ENCODE assay signal across 8 cellular contexts in genomic region chr6:83853968-83854501, GRCh38. TPM values are rescaled to one million over a fixed set of nuclear protein-coding genes. Genes with fewer than 3 reads are reported as not detected.
DNase-seq lines count a peak whose midpoint lies in the region; ATAC-seq and TF ChIP-seq lines count a peak whose summit lies in the region.

No MANE protein-coding gene starts in this region.

- H3K4me1 Mint-ChIP-seq in activated T-helper 17 cell treated with anti-CD3 and anti-CD28 coated beads, Interleukin-2, amount 50 U/mL, for 72 hours = peaks cover 4% of the 10 kb centered on the region
- H3K4me1 Mint-ChIP-seq in immature natural killer cell = peaks cover 8% of the 10 kb centered on the region in 2 donors

- peak; percentile 73 for DNase-seq in H7
- DNase-seq in lower lobe of right lung = no peak
- DNase-seq in immature natural killer cell = no peak
- DNase-seq in activated gamma-delta T cell (lab: John Stamatoyannopoulos, UW) = no peak

- H3K27ac Mint-ChIP-seq in activated T-helper 17 cell treated with anti-CD3 and anti-CD28 coated beads, Interleukin-2, amount 50 U/mL, for 72 hours = no peak overlapping the region
- no peak overlapping the region for H3K27ac Mint-ChIP-seq in immature natural killer cell

- H3K4me3 ChIP-seq in ACC112 (ENCODE audit: low read depth, low read length) = peak overlapping the region; percentile 72
- peak overlapping the region; percentile 70 for H3K4me3 ChIP-seq in H7 (ENCODE audit: insufficient read depth, low read depth, low read length)
- peak overlapping the region; percentile 50 for H3K4me3 ChIP-seq in lower lobe of right lung

- no peaks in the 10 kb centered on the region for H3K36me3 Mint-ChIP-seq in activated T-helper 17 cell treated with anti-CD3 and anti-CD28 coated beads, Interleukin-2, amount 50 U/mL, for 72 hours (ENCODE audit: low read depth)
- no peaks in the 10 kb centered on the region for H3K36me3 Mint-ChIP-seq in immature natural killer cell

- H3K27me3 ChIP-seq in ACC112 (ENCODE audit: insufficient read depth, low read length) = peaks cover 90% of the 10 kb centered on the region
- H3K27me3 ChIP-seq in H7 (ENCODE audit: control insufficient read depth, insufficient read depth, low read length) = peaks cover 35% of the 10 kb centered on the region
- H3K27me3 ChIP-seq in lower lobe of right lung (ENCODE audit: low read depth) = peaks cover 45% of the 10 kb centered on the region

- H3K79me2 ChIP-seq in ACC112 (ENCODE audit: control insufficient read depth, insufficient read depth, low read length, unreplicated experiment) = no peaks in the 10 kb centered on the region

- peak overlapping the region; percentile 70 for H3K4me3 Mint-ChIP-seq in activated T-helper 17 cell treated with anti-CD3 and anti-CD28 coated beads, Interleukin-2, amount 50 U/mL, for 72 hours
- H3K4me3 Mint-ChIP-seq in immature natural killer cell = peak overlapping the region in 2 of 5 donors; percentile 4 to 6

- H3K9me3 ChIP-seq in lower lobe of right lung = no peaks in the 10 kb centered on the region

- H3K9me3 Mint-ChIP-seq in activated T-helper 17 cell treated with anti-CD3 and anti-CD28 coated beads, Interleukin-2, amount 50 U/mL, for 72 hours = no peaks in the 10 kb centered on the region
- H3K9me3 Mint-ChIP-seq in immature natural killer cell = peaks cover 0 to 3% (median 0%) of the 10 kb centered on the region in 6 donors

- peaks cover 4% of the 10 kb centered on the region for H3K4me1 ChIP-seq in ACC112 (ENCODE audit: control insufficient read depth, insufficient read depth, low read length, unreplicated experiment)
- peaks cover 19% of the 10 kb centered on the region for H3K4me1 ChIP-seq in lower lobe of right lung

- ATAC-seq in activated T-helper 17 cell treated with anti-CD3 and anti-CD28 coated beads, Interleukin-2, amount 50 U/mL, for 72 hours (replicated peaks) = no peak
- peak; percentile 21 to 48 for ATAC-seq in lower lobe of right lung
- ATAC-seq in HG03108 (IDR thresholded peaks at IDR 0.05; ENCODE audit: unreplicated experiment) = no peak
- ATAC-seq in HG02973 (IDR thresholded peaks at IDR 0.05; ENCODE audit: unreplicated experiment) = no peak

- H3K36me3 ChIP-seq in ACC112 (ENCODE audit: insufficient read depth, low read length) = no peaks in the 10 kb centered on the region
- H3K36me3 ChIP-seq in H7 (replicated peaks; ENCODE audit: control insufficient read depth, insufficient read depth, low read length) = no peaks in the 10 kb centered on the region
- no peaks in the 10 kb centered on the region for H3K36me3 ChIP-seq in lower lobe of right lung

- peak overlapping the region; percentile 36 for H2AFZ ChIP-seq in ACC112 (ENCODE audit: low read length, unreplicated experiment)

- H3K27me3 Mint-ChIP-seq in activated T-helper 17 cell treated with anti-CD3 and anti-CD28 coated beads, Interleukin-2, amount 50 U/mL, for 72 hours = peaks cover 58% of the 10 kb centered on the region
- peaks cover 17 to 24% (median 19%) of the 10 kb centered on the region in 3 donors for H3K27me3 Mint-ChIP-seq in immature natural killer cell (ENCODE audit: low read depth in 3 of 3)

- H3K27ac ChIP-seq in ACC112 (ENCODE audit: low read depth, low read length) (no peak overlapping the region), lower lobe of right lung (no peak overlapping the region)

- no peak for TF ChIP-seq CTCF in lower lobe of right lung (IDR thresholded peaks at IDR 0.05)

- intact Hi-C loops in lower lobe of right lung (cut with DNase I) = no loop called here

RNA-seq across cellular contexts. Expression of gene RIPPLY2, which starts 0.9 kb away (rescaled TPM):
- total RNA-seq in H7 (2014; rRNA removed; shearing (Covaris generic)) = 0.33 and 0.90 TPM in 2 replicates
- total RNA-seq in activated T-helper 17 cell treated with anti-CD3 and anti-CD28 coated beads, Interleukin-2, amount 50 U/mL, for 72 hours = not detected
- not detected for total RNA-seq in lower lobe of right lung
- not detected for polyA plus RNA-seq in immature natural killer cell

RNA-seq across cellular contexts. Expression of gene CYB5R4, which starts 5.5 kb away (rescaled TPM):
- total RNA-seq in H7 (2014; rRNA removed; shearing (Covaris generic)) = 12.2 and 12.7 TPM in 2 replicates
- total RNA-seq in activated T-helper 17 cell treated with anti-CD3 and anti-CD28 coated beads, Interleukin-2, amount 50 U/mL, for 72 hours = 10 to 100 TPM; 35.6 to 48.6 TPM
- 35.4 TPM for total RNA-seq in lower lobe of right lung
- polyA plus RNA-seq in immature natural killer cell = 10 to 100 TPM; 28.5 to 39.2 (median 35.1) TPM

Comparison
In these comparisons a context has a peak if more than half of its experiments do, and no peak if none do; other contexts are left out.
1. ATAC-seq: peak in lower lobe of right lung (2 of 2); none in activated T-helper 17 cell treated with anti-CD3 and anti-CD28 coated beads, Interleukin-2, amount 50 U/mL, for 72 hours (single experiment), HG03108 (single experiment) and HG02973 (single experiment).
2. Peak in every context shown above with its lines, with median percentiles within 50 percentile points of each other: H3K4me3 ChIP-seq.